ENCODE assay signal across 29 cellular contexts in genomic region chr18:61290616-61291015, GRCh38. TPM values are rescaled to one million over a fixed set of nuclear protein-coding genes. Genes with fewer than 3 reads are reported as not detected.
"Had no signal": no experiment of that assay in that cellular context is flagged by ENCODE, and none has a peak within 500 bp of the region (broad histone marks: within the 10 kb centered on the region; RNA-seq: fewer than 3 reads in every experiment).

No MANE protein-coding gene starts in this region.

- H3K4me1 ChIP-seq: colonic mucosa, esophagus muscularis mucosa, esophagus squamous epithelium, foreskin keratinocyte, gastrocnemius medialis, gastroesophageal sphincter, heart left ventricle, heart right ventricle had no signal

- H3K27ac ChIP-seq: colonic mucosa, coronary artery, dorsolateral prefrontal cortex, epithelial cell of prostate, esophagus muscularis mucosa, esophagus squamous epithelium, foreskin keratinocyte, gastrocnemius medialis, gastroesophageal sphincter, heart left ventricle, heart right ventricle had no signal

- H3K27me3 Mint-ChIP-seq: dendritic cell treated with granulocyte-macrophage colony-stimulating factor and Interleukin-4, amounts not matched to agents 40 ng/mL and 50 ng/mL, for 4 days; effector memory CD8-positive, alpha-beta T cell had no signal

- DNase-seq: colonic mucosa; cortex of kidney; dermis blood vessel endothelial cell; dorsolateral prefrontal cortex; effector CD4-positive, alpha-beta T cell; effector CD8-positive, alpha-beta T cell; effector memory CD4-positive, alpha-beta T cell; effector memory CD8-positive, alpha-beta T cell; endodermal cell; erythroblast; esophagus squamous epithelium; foreskin fibroblast; foreskin keratinocyte; foreskin melanocyte; gastrocnemius medialis; glutamatergic neuron; heart left ventricle; heart right ventricle had no signal

- H3K27ac Mint-ChIP-seq: dendritic cell treated with granulocyte-macrophage colony-stimulating factor and Interleukin-4, amounts not matched to agents 40 ng/mL and 50 ng/mL, for 4 days; effector memory CD8-positive, alpha-beta T cell; endodermal cell had no signal

- H3K36me3 ChIP-seq: colonic mucosa, esophagus muscularis mucosa, esophagus squamous epithelium, gastrocnemius medialis, gastroesophageal sphincter, heart left ventricle, heart right ventricle had no signal

- ATAC-seq: effector memory CD8-positive, alpha-beta T cell; esophagus mucosa; foreskin keratinocyte; gastrocnemius medialis; gastroesophageal sphincter; heart left ventricle; heart right ventricle had no signal

- H3K9me3 Mint-ChIP-seq: dendritic cell treated with granulocyte-macrophage colony-stimulating factor and Interleukin-4, amounts not matched to agents 40 ng/mL and 50 ng/mL, for 4 days; effector memory CD8-positive, alpha-beta T cell; endodermal cell had no signal

- H3K27me3 ChIP-seq: colonic mucosa, esophagus muscularis mucosa, esophagus squamous epithelium, foreskin keratinocyte, gastrocnemius medialis, gastroesophageal sphincter, heart left ventricle, heart right ventricle had no signal

- H3K4me3 ChIP-seq: colonic mucosa, coronary artery, dorsolateral prefrontal cortex, esophagus muscularis mucosa, esophagus squamous epithelium, gastrocnemius medialis, gastroesophageal sphincter, heart left ventricle, heart right ventricle had no signal

- H3K4me3 Mint-ChIP-seq: dendritic cell treated with granulocyte-macrophage colony-stimulating factor and Interleukin-4, amounts not matched to agents 40 ng/mL and 50 ng/mL, for 4 days; effector memory CD8-positive, alpha-beta T cell; endodermal cell had no signal

- H3K9me3 ChIP-seq: colonic mucosa, esophagus muscularis mucosa, esophagus squamous epithelium, gastrocnemius medialis, gastroesophageal sphincter, heart left ventricle, heart right ventricle had no signal

RNA-seq across cellular contexts. Expression of gene CDH20, which starts 42.6 kb away (rescaled TPM):
- total RNA-seq: colonic mucosa, dermis microvascular lymphatic vessel endothelial cell, endothelial cell of umbilical vein, epithelial cell of proximal tubule, esophagus mucosa, fibroblast of lung, foreskin keratinocyte, glomerular endothelial cell had no signal
- polyA plus RNA-seq: endothelial cell of umbilical vein, foreskin keratinocyte had no signal
